In the genomic region with DNA sequence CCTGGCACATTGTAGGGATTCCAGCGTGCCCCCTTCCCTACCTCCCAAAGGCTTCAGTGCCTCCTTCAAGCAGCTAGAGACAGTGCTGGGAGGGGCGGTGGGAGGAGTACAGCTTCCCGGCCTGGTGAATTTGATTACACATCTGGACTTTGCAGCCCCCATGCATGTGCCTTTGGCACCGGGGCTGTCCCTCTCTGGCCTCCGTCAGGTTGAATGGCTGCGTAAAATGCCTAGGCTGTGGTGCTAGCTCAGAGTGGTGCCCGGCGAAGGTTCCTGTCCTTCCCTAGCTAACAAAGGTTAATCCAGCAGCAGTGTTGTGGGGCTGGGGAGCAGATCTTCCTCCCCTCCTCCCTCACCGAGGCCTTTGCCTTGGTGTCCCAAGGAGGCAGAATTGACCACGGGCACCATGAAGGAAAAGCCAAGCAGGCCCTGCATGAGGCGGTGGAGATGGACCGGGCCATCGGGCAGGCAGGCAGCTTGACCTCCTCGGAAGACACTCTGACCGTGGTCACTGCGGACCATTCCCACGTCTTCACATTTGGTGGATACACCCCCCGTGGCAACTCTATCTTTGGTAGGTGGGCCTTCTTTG, we compare ENCODE assay signal across 11 cellular contexts.
"Had no signal": no experiment of that assay in that cellular context is flagged by ENCODE, and none has a peak within 500 bp of the region (broad histone marks: within the 10 kb centered on the region; RNA-seq: fewer than 3 reads in every experiment).

No MANE protein-coding gene starts in this region.

- H3K9me3 ChIP-seq: body of pancreas, neutrophil, thoracic aorta had no signal

- DNase-seq: activated B cell treated with CpG ODN at 0.5 μM for 24 hours; activated CD4-positive, alpha-beta T cell treated with anti-CD3 and anti-CD28 coated beads, Interleukin-2, amount 10 ng/mL, durations not matched to agents 24 days and 14 days; activated naive CD4-positive, alpha-beta T cell treated with Interleukin-2 at 50 U/mL for 16 hours; body of pancreas; cerebellar nuclear complex; dermis blood vessel endothelial cell; erythroblast; stimulated activated CD4-positive, alpha-beta T cell treated with anti-CD3 and anti-CD28 coated beads, Interleukin-12 subunit alpha, Interleukin-12 subunit beta, amount 100 ng/mL, for 4 hours; T-helper 17 cell had no signal

- H3K36me3 ChIP-seq: thoracic aorta had no signal

- ATAC-seq: T-helper 17 cell had no signal

- H3K4me3 ChIP-seq: body of pancreas had no signal

- H3K27me3 ChIP-seq: body of pancreas, neutrophil had no signal

- H3K27ac ChIP-seq: thoracic aorta had no signal
